Comparison of ENCODE assay signal across 14 cellular contexts in genomic region chr6:106963544-106963943, GRCh38.
"Had no signal": no experiment of that assay in that cellular context is flagged by ENCODE, and none has a peak within 500 bp of the region (broad histone marks: within the 10 kb centered on the region; RNA-seq: fewer than 3 reads in every experiment).

No MANE protein-coding gene starts in this region.

- DNase-seq: activated CD4-positive, alpha-beta T cell treated with anti-CD3 and anti-CD28 coated beads, Interleukin-2, amount 50 U/mL, for 4 hours; activated CD8-positive, alpha-beta memory T cell treated with anti-CD3 and anti-CD28 coated beads, Interleukin-2, amount 10 ng/mL, durations not matched to agents 7 days and 5 days; activated effector memory CD4-positive, alpha-beta T cell treated with Interleukin-2 at 50 U/mL for 16 hours; activated T-cell treated with anti-CD3 and anti-CD28 coated beads, Interleukin-2, amount 50 U/mL, for 24 hours; cortex of kidney; effector CD8-positive, alpha-beta T cell; gastrocnemius medialis; left ventricle myocardium superior; mesendoderm; ovary; stimulated activated CD4-positive, alpha-beta T cell treated with anti-CD3 and anti-CD28 coated beads, Interleukin-2, amount 100 ng/mL, for 48 hours; stimulated activated naive CD4-positive, alpha-beta T cell treated with Interleukin-2 at 50 U/mL for 16 hours; upper lobe of right lung had no signal

- ATAC-seq: activated CD4-positive, CD25-positive, alpha-beta regulatory T cell treated with anti-CD3 and anti-CD28 coated beads, Interleukin-2, amount 50 U/mL, for 24 hours; activated CD8-positive, alpha-beta memory T cell treated with anti-CD3 and anti-CD28 coated beads, Interleukin-2, amount 10 ng/mL, durations not matched to agents 7 days and 5 days; gastrocnemius medialis; left ventricle myocardium superior; upper lobe of right lung had no signal
